28 cellular contexts compared by ENCODE assay signal in the genomic region with DNA sequence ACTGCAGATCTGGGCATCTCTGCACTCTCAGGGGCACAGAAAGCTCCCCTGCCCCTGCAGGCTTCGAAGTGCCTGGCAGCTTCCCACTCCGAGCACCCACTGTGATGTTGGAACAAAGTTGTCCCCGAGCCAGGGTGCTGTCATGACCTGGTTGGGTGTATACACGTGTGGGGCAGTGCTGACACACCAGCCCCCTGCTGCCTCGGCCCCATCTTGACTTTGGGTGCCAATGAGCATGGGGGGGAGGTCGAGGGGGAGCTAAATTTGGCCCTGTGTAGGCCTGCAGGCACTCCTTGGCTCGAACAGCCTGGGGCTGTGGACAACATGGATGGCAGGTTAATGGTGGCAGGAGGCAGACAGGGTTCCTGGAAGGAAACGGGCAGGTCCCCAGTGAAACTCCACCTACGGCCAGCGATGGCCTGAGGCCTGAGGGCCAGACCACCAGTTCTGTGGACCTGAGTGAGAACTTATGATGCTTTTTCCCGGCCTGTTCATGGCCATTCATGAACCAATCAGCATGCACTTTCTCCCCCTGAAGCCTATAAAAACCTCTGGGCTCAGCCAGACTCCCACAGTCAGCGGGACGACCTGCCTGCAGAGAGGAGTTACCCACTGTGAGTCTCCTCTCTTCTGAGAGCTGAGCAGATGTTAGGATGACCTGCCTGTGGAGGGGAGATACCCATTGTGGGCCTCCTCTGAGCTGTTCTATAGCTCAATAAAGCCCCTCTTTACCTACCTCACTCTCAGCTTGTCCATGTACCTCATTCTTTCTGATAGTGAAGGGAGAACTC.
"Had no signal": no experiment of that assay in that cellular context is flagged by ENCODE, and none has a peak within 500 bp of the region (broad histone marks: within the 10 kb centered on the region; RNA-seq: fewer than 3 reads in every experiment).

No MANE protein-coding gene starts in this region.

- H3K27ac Mint-ChIP-seq: activated CD8-positive, alpha-beta T cell treated with anti-CD3 and anti-CD28 coated beads for 36 hours; activated naive CD4-positive, alpha-beta T cell treated with anti-CD3 and anti-CD28 coated beads for 36 hours; activated naive CD8-positive, alpha-beta T cell; activated T-cell treated with anti-CD3 and anti-CD28 coated beads, Interleukin-2, amount 50 U/mL, for 24 hours; activated T-helper 1 cell treated with anti-CD3 and anti-CD28 coated beads, Interleukin-12 subunit alpha, Interleukin-12 subunit beta, Interleukin-2, Interleukin-4 antibody, amounts not matched to agents 30 ng/mL and 10 ng/mL and 1 ng/mL, durations not matched to agents 14 hours and 24 hours and 36 hours; T-cell had no signal

- H3K27me3 ChIP-seq: brain microvascular endothelial cell, cardiac muscle cell had no signal

- H3K36me3 Mint-ChIP-seq: activated naive CD8-positive, alpha-beta T cell; T-cell had no signal

- H3K27me3 Mint-ChIP-seq: activated CD8-positive, alpha-beta T cell treated with anti-CD3 and anti-CD28 coated beads for 36 hours; activated naive CD8-positive, alpha-beta T cell; activated T-cell treated with anti-CD3 and anti-CD28 coated beads, Interleukin-2, amount 50 U/mL, for 24 hours; T-cell had no signal

- FAIRE-seq: RCC 7860, TTC549 had no signal

- H3K4me3 ChIP-seq: cardiac muscle cell had no signal

- H3K9me3 Mint-ChIP-seq: activated T-helper 1 cell treated with anti-CD3 and anti-CD28 coated beads, Interleukin-12 subunit alpha, Interleukin-12 subunit beta, Interleukin-2, Interleukin-4 antibody, amounts not matched to agents 30 ng/mL and 10 ng/mL and 1 ng/mL, durations not matched to agents 14 hours and 24 hours and 36 hours had no signal

- ATAC-seq: activated CD8-positive, alpha-beta T cell treated with anti-CD3 and anti-CD28 coated beads for 36 hours; PC-3; T-cell had no signal

- H3K4me3 Mint-ChIP-seq: activated CD8-positive, alpha-beta T cell treated with anti-CD3 and anti-CD28 coated beads for 36 hours; activated naive CD4-positive, alpha-beta T cell treated with anti-CD3 and anti-CD28 coated beads for 36 hours; activated naive CD8-positive, alpha-beta T cell; activated T-cell treated with anti-CD3 and anti-CD28 coated beads, Interleukin-2, amount 50 U/mL, for 24 hours; activated T-helper 1 cell treated with anti-CD3 and anti-CD28 coated beads, Interleukin-12 subunit alpha, Interleukin-12 subunit beta, Interleukin-2, Interleukin-4 antibody, amounts not matched to agents 30 ng/mL and 10 ng/mL and 1 ng/mL, durations not matched to agents 14 hours and 24 hours and 36 hours; T-cell had no signal

- H3K36me3 ChIP-seq: brain microvascular endothelial cell, cardiac muscle cell had no signal

- DNase-seq: activated CD4-positive, alpha-beta T cell treated with anti-CD3 and anti-CD28 coated beads, Interleukin-2, amount 50 U/mL, for 1 hour; activated CD4-positive, CD25-positive, alpha-beta regulatory T cell; activated CD8-positive, alpha-beta memory T cell treated with anti-CD3 and anti-CD28 coated beads, Interleukin-2, amount 50 U/mL, for 48 hours; activated CD8-positive, alpha-beta T cell treated with anti-CD3 and anti-CD28 coated beads for 36 hours; activated effector memory CD4-positive, alpha-beta T cell treated with anti-CD3 and anti-CD28 coated beads, Interleukin-2, amount 50 U/mL, for 16 hours; activated naive CD4-positive, alpha-beta T cell treated with anti-CD3 and anti-CD28 coated beads for 36 hours; activated T-cell treated with anti-CD3 and anti-CD28 coated beads, Interleukin-2, amount 50 U/mL, for 24 hours; amygdala; brain microvascular endothelial cell; Kasumi-1; KBM-7; NCI-H1105 treated with DMSO at 0.1 percent for 48 hours; NCI-H1436 treated with DMSO at 0.1 percent for 48 hours; NCI-H187; NCI-H2081 treated with DMSO at 0.1 percent for 48 hours; NCI-H446; NCI-H524; PC-3; SIG-M5; T-cell; T-helper 2 cell; T1000 had no signal

- H3K4me1 Mint-ChIP-seq: T-cell had no signal

- H3K27ac ChIP-seq: brain microvascular endothelial cell, cardiac muscle cell, VCaP had no signal
